Comparison of ENCODE assay signal across 1 cellular context in the genomic region with DNA sequence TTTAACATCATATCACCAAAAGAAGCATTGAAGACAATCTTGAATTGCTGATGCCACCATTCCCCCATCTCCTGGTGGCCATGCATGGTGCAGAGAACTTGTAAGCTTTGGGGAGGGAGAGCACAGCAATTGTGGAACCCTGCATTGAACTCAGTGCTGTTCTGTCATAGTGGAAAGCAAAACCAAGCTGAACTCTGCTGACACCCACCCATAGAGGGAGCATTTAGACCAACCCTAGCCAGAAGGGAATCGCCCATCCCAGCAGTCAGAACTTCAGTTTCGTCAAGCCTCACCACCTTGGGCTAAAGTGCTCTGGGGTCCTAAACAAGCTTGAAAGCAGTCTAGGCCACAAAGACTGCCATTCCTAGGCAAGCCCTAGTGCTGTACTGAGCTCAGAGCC.
TF ChIP-seq lines count a peak whose summit lies in the region.

No MANE protein-coding gene starts in this region.

TF ChIP-seq in H1, 55 proteins besides CTCF, POLR2A, EP300 and RAD21:
- TF ChIP-seq ZNF274 (IDR thresholded peaks at IDR 0.05; ENCODE audit: borderline replicate concordance, extremely low read depth, low read length) (no peak), SRF (IDR thresholded peaks at IDR 0.05; ENCODE audit: low read depth, low read length) (no peak), SAP30 (IDR thresholded peaks at IDR 0.05; ENCODE audit: insufficient read depth, insufficient replicate concordance, low read length) (no peak), SUZ12 (IDR thresholded peaks at IDR 0.05; ENCODE audit: low read length) (no peak), BCL11A (IDR thresholded peaks at IDR 0.05; ENCODE audit: low read depth in 2 of 2, low read length in 2 of 2) (no peak)
